23 cellular contexts compared by ENCODE assay signal in the genomic region with DNA sequence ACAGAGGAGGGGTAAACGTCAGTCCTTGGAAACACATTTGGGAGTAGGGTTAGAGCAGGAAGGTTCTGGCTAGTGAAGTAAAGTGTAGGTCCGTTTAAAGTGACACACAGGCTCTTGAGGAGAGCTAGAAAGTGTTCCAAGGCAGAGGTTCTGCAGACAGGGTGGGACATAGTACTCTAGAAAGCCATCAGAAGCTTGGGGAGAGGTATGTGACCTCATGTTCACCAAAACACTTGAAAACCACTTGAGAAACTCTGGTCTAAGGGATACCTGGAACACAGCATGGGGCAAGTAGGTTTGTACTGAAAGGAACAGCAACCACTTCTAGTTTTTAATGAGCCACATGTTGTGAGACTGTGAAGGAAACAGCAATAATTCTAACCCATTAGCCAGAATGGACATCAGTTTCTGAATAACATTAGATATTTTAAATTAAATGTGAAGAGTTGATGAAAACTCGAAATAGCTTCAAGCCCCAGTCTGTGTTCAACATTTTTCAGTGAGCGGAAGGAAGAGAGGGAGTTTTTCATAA. TPM values are rescaled to one million over a fixed set of nuclear protein-coding genes. Genes with fewer than 3 reads are reported as not detected.
DNase-seq lines count a peak whose midpoint lies in the region; ATAC-seq, FAIRE-seq and TF ChIP-seq lines count a peak whose summit lies in the region.
"Had no signal": no experiment of that assay in that cellular context is flagged by ENCODE, and none has a peak within 500 bp of the region (broad histone marks: within the 10 kb centered on the region; RNA-seq: fewer than 3 reads in every experiment).

No MANE protein-coding gene starts in this region.

- CTCF ChIA-PET in Caco-2 (lab: Charles Lee) (interaction anchor here (0.8 kb wide), 1 partner anchor 80 kb away, joined by 3 read pairs; no protein-coding TSS in a partner anchor), HEK293T (lab: Yijun Ruan, JAX) (no interaction called here)

- H3K9ac ChIP-seq in astrocyte (ENCODE audit: low read length) (no peak overlapping the region), mesendoderm (ENCODE audit: low read length) (no peak overlapping the region)

- no peaks in the 10 kb centered on the region for H3K79me1 ChIP-seq in mesendoderm (ENCODE audit: low read length)

- H3K18ac ChIP-seq in mesendoderm (ENCODE audit: low read length), result no peak overlapping the region

- no peak overlapping the region for H3K56ac ChIP-seq in mesendoderm (ENCODE audit: low read length)

- no peak overlapping the region for H2AFZ ChIP-seq in astrocyte (ENCODE audit: low read depth, low read length)

- no peaks in the 10 kb centered on the region for H3K79me2 ChIP-seq in astrocyte (ENCODE audit: insufficient read depth, low read length)
- no peaks in the 10 kb centered on the region for H3K79me2 ChIP-seq in mesendoderm (ENCODE audit: control insufficient read depth, insufficient read depth, low read length)

- intact Hi-C loops in Caco-2 (cut with micrococcal nuclease; ENCODE audit: unreplicated experiment), result loop anchor here (1.0 kb wide), 1 partner anchor 46 kb away; no protein-coding TSS in a partner anchor

- peak overlapping the region; percentile 92 for H3K27ac Mint-ChIP-seq in Caco-2 (ENCODE audit: unreplicated experiment)
- H3K27ac Mint-ChIP-seq in astrocyte (ENCODE audit: unreplicated experiment), result peak overlapping the region; percentile 89
- H3K27ac Mint-ChIP-seq: activated naive CD4-positive, alpha-beta T cell treated with anti-CD3 and anti-CD28 coated beads, Interleukin-2, amount 10 ng/mL, durations not matched to agents 7 days and 5 days; stimulated activated naive CD8-positive, alpha-beta T cell treated with anti-CD3 and anti-CD28 coated beads, Interleukin-15, Interleukin-2, amounts not matched to agents 100 ng/mL and 50 ng/mL, for 24 hours had no signal

- no peak for DNase-seq in Caco-2
- no peak for DNase-seq in HEK293T (ENCODE audit: extremely low spot score)
- DNase-seq in astrocyte (ENCODE audit: low read depth), result no peak
- no peak for DNase-seq in lung (ENCODE audit: low spot score)
- DNase-seq in AG08395 (ENCODE audit: low spot score), result no peak
- no peak for DNase-seq in NCI-H1092 treated with DMSO at 0.1 percent for 48 hours (lab: John Stamatoyannopoulos, UW)
- DNase-seq in mesendoderm, result no peak
- DNase-seq: activated CD4-positive, CD25-positive, alpha-beta regulatory T cell treated with anti-CD3 and anti-CD28 coated beads, Interleukin-2, amount 50 U/mL, for 72 hours; activated naive CD4-positive, alpha-beta T cell treated with anti-CD3 and anti-CD28 coated beads, Interleukin-2, amount 10 ng/mL, durations not matched to agents 7 days and 5 days; activated T-cell treated with anti-CD3 and anti-CD28 coated beads, Interleukin-2, amount 50 U/mL, for 48 hours; H9; kidney; NCI-H1105 treated with DMSO at 0.1 percent for 48 hours; NCI-H345; stimulated activated CD4-positive, alpha-beta T cell treated with anti-CD3 and anti-CD28 coated beads, Interleukin-4, amount 100 ng/mL, for 1 hour had no signal

- H2AK5ac ChIP-seq in mesendoderm (ENCODE audit: low read length), result no peak overlapping the region

- H3K27me3 ChIP-seq in Caco-2 (replicated peaks; ENCODE audit: control insufficient read depth, insufficient read depth, low read length), result no peaks in the 10 kb centered on the region
- H3K27me3 ChIP-seq in astrocyte (ENCODE audit: insufficient read depth, low read length), result no peaks in the 10 kb centered on the region
- H3K27me3 ChIP-seq in lung (ENCODE audit: control insufficient read depth, insufficient read depth), result no peaks in the 10 kb centered on the region
- H3K27me3 ChIP-seq in mesendoderm (ENCODE audit: insufficient read depth, low read length, poor library complexity), result no peaks in the 10 kb centered on the region
- H3K27me3 ChIP-seq: tibial nerve had no signal

- POLR2A ChIA-PET in Caco-2 (lab: Charles Lee), result interaction anchor here (0.6 kb wide), 1 partner anchor 317 kb away, joined by 3 read pairs; no protein-coding TSS in a partner anchor
- POLR2A ChIA-PET in HEK293T (lab: Yijun Ruan, JAX), result interaction anchor here (0.8 to 1.1 kb wide), 2 partner anchors 14 to 48 kb away, joined by 3 read pairs; no protein-coding TSS in a partner anchor

- H4K8ac ChIP-seq in mesendoderm (ENCODE audit: low read depth, low read length), result no peak overlapping the region

- H3K4me1 ChIP-seq in Caco-2 (peaks cover 32% of the 10 kb centered on the region), astrocyte (ENCODE audit: insufficient read depth, low read length) (no peaks in the 10 kb centered on the region), lung (ENCODE audit: control insufficient read depth in 2 of 2, insufficient read depth in 2 of 2, low read length in 2 of 2) (peaks cover 0 to 23% of the 10 kb centered on the region in 2 donors), mesendoderm (ENCODE audit: control insufficient read depth, low read depth, low read length) (peaks cover 4% of the 10 kb centered on the region)
- H3K4me1 ChIP-seq: prostate gland had no signal

- no peak overlapping the region for H3K4me3 ChIP-seq in Caco-2 (ENCODE audit: low read depth, low read length)
- H3K4me3 ChIP-seq in astrocyte (ENCODE audit: insufficient read depth, low read depth, low read length), result no peak overlapping the region
- no peak overlapping the region for H3K4me3 ChIP-seq in lung
- no peak overlapping the region for H3K4me3 ChIP-seq in mesendoderm (ENCODE audit: low read length)
- H3K4me3 ChIP-seq: GM12878, prostate gland, tibial nerve had no signal

- no peak overlapping the region for H2BK120ac ChIP-seq in mesendoderm (ENCODE audit: low read depth, low read length)

- H3K27ac ChIP-seq in astrocyte (ENCODE audit: low read depth, low read length), result no peak overlapping the region
- H3K27ac ChIP-seq in lung (ENCODE audit: low read depth in 1 of 2, low read length in 1 of 2), result no peak overlapping the region
- H3K27ac ChIP-seq in mesendoderm (ENCODE audit: low read depth, low read length), result no peak overlapping the region
- H3K27ac ChIP-seq: prostate gland, tibial nerve had no signal

- BruUV-seq in Caco-2 (replicated peaks; lab: Mats Ljungman, UMichigan), result TSS peak; percentile 98

- H3K36me3 ChIP-seq in Caco-2 (ENCODE audit: control insufficient read depth, insufficient read depth, low read length), result no peaks in the 10 kb centered on the region
- H3K36me3 ChIP-seq in astrocyte (ENCODE audit: insufficient read depth, low read length), result no peaks in the 10 kb centered on the region
- H3K36me3 ChIP-seq in lung (ENCODE audit: control insufficient read depth in 2 of 2, insufficient read depth in 2 of 2, low read length in 2 of 2), result peaks cover 1 to 3% of the 10 kb centered on the region in 2 donors
- H3K36me3 ChIP-seq in mesendoderm (ENCODE audit: control insufficient read depth, insufficient read depth, low read length), result no peaks in the 10 kb centered on the region
- H3K36me3 ChIP-seq: prostate gland, tibial nerve had no signal

- no peak overlapping the region for H2BK5ac ChIP-seq in mesendoderm (ENCODE audit: low read length)

- TF ChIP-seq CTCF in Caco-2 (IDR thresholded peaks at IDR 0.05; ENCODE audit: insufficient read depth in 1 of 2, low read depth in 1 of 2, low read length in 1 of 2, severe bottlenecking in 1 of 2, unreplicated experiment in 1 of 2), result no peak
- no peak for TF ChIP-seq CTCF in astrocyte (IDR thresholded peaks at IDR 0.05; ENCODE audit: insufficient read depth, low read depth, low read length)
- TF ChIP-seq CTCF in lung (IDR thresholded peaks at IDR 0.05; ENCODE audit: control extremely low read depth, extremely low read depth), result no peak

- no peaks in the 10 kb centered on the region for H4K20me1 ChIP-seq in astrocyte (ENCODE audit: insufficient read depth, low read length)

- H3K23ac ChIP-seq in mesendoderm (ENCODE audit: low read length), result no peak overlapping the region

- peak; percentile 50 for ATAC-seq in lung (ENCODE audit: insufficient read depth, low FRiP score)
- no peak for ATAC-seq in GM18517 (IDR thresholded peaks at IDR 0.05; ENCODE audit: unreplicated experiment)
- ATAC-seq: esophagus mucosa, GM12878 had no signal

- H3K9me3 ChIP-seq in Caco-2 (no peaks in the 10 kb centered on the region), astrocyte (ENCODE audit: insufficient read depth, low read depth, low read length) (no peaks in the 10 kb centered on the region), lung (ENCODE audit: control insufficient read depth in 2 of 2, insufficient read depth in 1 of 2, low read length in 1 of 2) (no peaks in the 10 kb centered on the region)
- H3K9me3 ChIP-seq: prostate gland, tibial nerve had no signal

- H3K4me2 ChIP-seq in astrocyte (ENCODE audit: low read length) (no peak overlapping the region), mesendoderm (ENCODE audit: low read length) (no peak overlapping the region)

- no peak overlapping the region for H4K5ac ChIP-seq in mesendoderm (ENCODE audit: low read length)

- H3K4ac ChIP-seq in mesendoderm (ENCODE audit: low read depth, low read length), result no peak overlapping the region

- H3K4me3 Mint-ChIP-seq in Caco-2 (ENCODE audit: unreplicated experiment) (peak overlapping the region; percentile 67), astrocyte (ENCODE audit: unreplicated experiment) (no peak overlapping the region)
- H3K4me3 Mint-ChIP-seq: activated naive CD4-positive, alpha-beta T cell treated with anti-CD3 and anti-CD28 coated beads, Interleukin-2, amount 10 ng/mL, durations not matched to agents 7 days and 5 days; central memory CD8-positive, alpha-beta T cell; H9; stimulated activated naive CD8-positive, alpha-beta T cell treated with anti-CD3 and anti-CD28 coated beads, Interleukin-15, Interleukin-2, amounts not matched to agents 100 ng/mL and 50 ng/mL, for 24 hours had no signal

- 79 to 84% methylated on average over 4 of the region's 4 CpGs for WGBS in lung, 2 donors
- no CpG with 5 or more reads among the region's 4 CpGs for WGBS in mesendoderm (ENCODE audit: extremely low coverage, insufficient coverage, low lambda C conversion rate)

- H3K27me3 Mint-ChIP-seq in Caco-2 (ENCODE audit: insufficient read depth, unreplicated experiment) (no peaks in the 10 kb centered on the region), astrocyte (ENCODE audit: low read depth, unreplicated experiment) (no peaks in the 10 kb centered on the region)

- H3K36me3 Mint-ChIP-seq in Caco-2 (ENCODE audit: insufficient read depth, unreplicated experiment), result no peaks in the 10 kb centered on the region
- no peaks in the 10 kb centered on the region for H3K36me3 Mint-ChIP-seq in astrocyte (ENCODE audit: low read depth, unreplicated experiment)
- H3K36me3 Mint-ChIP-seq: activated naive CD4-positive, alpha-beta T cell treated with anti-CD3 and anti-CD28 coated beads, Interleukin-2, amount 10 ng/mL, durations not matched to agents 7 days and 5 days had no signal

- no peak overlapping the region for H2BK15ac ChIP-seq in mesendoderm (replicated peaks; ENCODE audit: low read depth)

- peaks cover 9% of the 10 kb centered on the region for H3K9me3 Mint-ChIP-seq in Caco-2 (ENCODE audit: unreplicated experiment)
- no peaks in the 10 kb centered on the region for H3K9me3 Mint-ChIP-seq in astrocyte (ENCODE audit: unreplicated experiment)
- H3K9me3 Mint-ChIP-seq: activated naive CD4-positive, alpha-beta T cell treated with anti-CD3 and anti-CD28 coated beads, Interleukin-2, amount 10 ng/mL, durations not matched to agents 7 days and 5 days; central memory CD8-positive, alpha-beta T cell; H9; stimulated activated naive CD8-positive, alpha-beta T cell treated with anti-CD3 and anti-CD28 coated beads, Interleukin-15, Interleukin-2, amounts not matched to agents 100 ng/mL and 50 ng/mL, for 24 hours had no signal

- no peak for FAIRE-seq in astrocyte (lab: Jason Lieb, UNC)
- FAIRE-seq: frontal cortex, GM12878, kidney had no signal

- H3K4me1 Mint-ChIP-seq in Caco-2 (ENCODE audit: low read depth, unreplicated experiment) (peaks cover 34% of the 10 kb centered on the region), astrocyte (ENCODE audit: low read depth, unreplicated experiment) (peaks cover 44% of the 10 kb centered on the region)
- H3K4me1 Mint-ChIP-seq: activated naive CD4-positive, alpha-beta T cell treated with anti-CD3 and anti-CD28 coated beads, Interleukin-2, amount 10 ng/mL, durations not matched to agents 7 days and 5 days; central memory CD8-positive, alpha-beta T cell had no signal

RNA-seq across cellular contexts. Expression of gene SOBP, which starts 49.0 kb away (rescaled TPM):
- total RNA-seq in Caco-2 (2022) (0.14 TPM in 1 of 2 replicates, not detected in the other), astrocyte (4.7 and 7.6 TPM in 2 replicates), lung (10 to 100 TPM in 1 of 2 donors, 1 to 10 TPM in 1; 9.2 to 14.5 TPM)
- 1 to 10 TPM; 1.6 to 2.5 TPM for polyA plus RNA-seq in lung
- 1.5 TPM for polyA plus RNA-seq in mesendoderm (2013, experiment 1 of 2)
- 1.6 TPM for polyA plus RNA-seq in mesendoderm (2013, experiment 2 of 2)
